1 cellular context compared by ENCODE assay signal in the genomic region with DNA sequence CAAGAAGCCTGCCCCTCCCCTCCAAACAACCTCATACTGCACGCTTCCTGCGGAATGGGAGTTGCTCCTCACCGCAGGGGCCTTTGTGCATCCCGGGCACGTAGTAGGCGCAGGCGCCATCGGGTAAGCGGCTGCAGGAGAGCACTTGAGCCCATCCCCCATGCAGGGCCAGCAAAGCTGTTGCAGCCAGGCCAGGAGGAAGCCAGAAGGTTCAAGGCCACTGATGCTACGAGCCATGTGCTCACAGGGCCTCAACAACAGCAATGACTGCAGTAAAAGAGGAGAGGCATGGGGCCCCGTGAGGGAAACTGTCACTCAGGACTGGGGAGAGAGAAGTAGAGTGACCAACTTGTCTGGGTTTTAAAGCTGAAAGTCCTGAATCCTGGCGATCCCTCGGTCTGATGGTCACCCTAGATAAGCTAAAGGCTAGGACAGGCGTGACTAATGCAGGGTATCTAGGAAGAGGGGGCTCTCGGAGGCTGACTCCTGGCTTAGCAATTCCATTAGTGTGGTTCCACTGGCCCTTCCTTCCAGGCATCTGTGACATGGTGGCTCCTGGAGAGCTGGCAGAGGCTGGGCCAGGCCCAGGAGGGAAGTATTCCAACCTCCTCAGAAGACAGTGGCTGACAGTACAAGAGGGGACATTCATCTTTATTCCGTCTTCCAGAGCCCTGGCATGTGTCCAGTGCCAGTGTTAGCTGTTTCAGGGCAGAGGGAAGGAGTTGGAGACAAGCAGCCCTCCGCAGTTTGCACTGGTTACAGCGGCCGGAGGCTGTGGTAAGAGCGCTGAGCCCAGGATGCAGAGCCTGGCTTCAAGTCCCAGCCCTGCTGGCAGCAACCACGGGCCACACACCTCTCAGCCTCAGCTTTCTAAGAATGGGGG.
A peak's percentile ranks its signal among the peaks of the same experiment; 100 is the strongest.
TF ChIP-seq lines count a peak whose summit lies in the region.

No MANE protein-coding gene starts in this region.

TF ChIP-seq in HepG2, 621 proteins besides CTCF, POLR2A, EP300 and RAD21 (continued from another document and continues in another):
- TF ChIP-seq, protein P1, sequence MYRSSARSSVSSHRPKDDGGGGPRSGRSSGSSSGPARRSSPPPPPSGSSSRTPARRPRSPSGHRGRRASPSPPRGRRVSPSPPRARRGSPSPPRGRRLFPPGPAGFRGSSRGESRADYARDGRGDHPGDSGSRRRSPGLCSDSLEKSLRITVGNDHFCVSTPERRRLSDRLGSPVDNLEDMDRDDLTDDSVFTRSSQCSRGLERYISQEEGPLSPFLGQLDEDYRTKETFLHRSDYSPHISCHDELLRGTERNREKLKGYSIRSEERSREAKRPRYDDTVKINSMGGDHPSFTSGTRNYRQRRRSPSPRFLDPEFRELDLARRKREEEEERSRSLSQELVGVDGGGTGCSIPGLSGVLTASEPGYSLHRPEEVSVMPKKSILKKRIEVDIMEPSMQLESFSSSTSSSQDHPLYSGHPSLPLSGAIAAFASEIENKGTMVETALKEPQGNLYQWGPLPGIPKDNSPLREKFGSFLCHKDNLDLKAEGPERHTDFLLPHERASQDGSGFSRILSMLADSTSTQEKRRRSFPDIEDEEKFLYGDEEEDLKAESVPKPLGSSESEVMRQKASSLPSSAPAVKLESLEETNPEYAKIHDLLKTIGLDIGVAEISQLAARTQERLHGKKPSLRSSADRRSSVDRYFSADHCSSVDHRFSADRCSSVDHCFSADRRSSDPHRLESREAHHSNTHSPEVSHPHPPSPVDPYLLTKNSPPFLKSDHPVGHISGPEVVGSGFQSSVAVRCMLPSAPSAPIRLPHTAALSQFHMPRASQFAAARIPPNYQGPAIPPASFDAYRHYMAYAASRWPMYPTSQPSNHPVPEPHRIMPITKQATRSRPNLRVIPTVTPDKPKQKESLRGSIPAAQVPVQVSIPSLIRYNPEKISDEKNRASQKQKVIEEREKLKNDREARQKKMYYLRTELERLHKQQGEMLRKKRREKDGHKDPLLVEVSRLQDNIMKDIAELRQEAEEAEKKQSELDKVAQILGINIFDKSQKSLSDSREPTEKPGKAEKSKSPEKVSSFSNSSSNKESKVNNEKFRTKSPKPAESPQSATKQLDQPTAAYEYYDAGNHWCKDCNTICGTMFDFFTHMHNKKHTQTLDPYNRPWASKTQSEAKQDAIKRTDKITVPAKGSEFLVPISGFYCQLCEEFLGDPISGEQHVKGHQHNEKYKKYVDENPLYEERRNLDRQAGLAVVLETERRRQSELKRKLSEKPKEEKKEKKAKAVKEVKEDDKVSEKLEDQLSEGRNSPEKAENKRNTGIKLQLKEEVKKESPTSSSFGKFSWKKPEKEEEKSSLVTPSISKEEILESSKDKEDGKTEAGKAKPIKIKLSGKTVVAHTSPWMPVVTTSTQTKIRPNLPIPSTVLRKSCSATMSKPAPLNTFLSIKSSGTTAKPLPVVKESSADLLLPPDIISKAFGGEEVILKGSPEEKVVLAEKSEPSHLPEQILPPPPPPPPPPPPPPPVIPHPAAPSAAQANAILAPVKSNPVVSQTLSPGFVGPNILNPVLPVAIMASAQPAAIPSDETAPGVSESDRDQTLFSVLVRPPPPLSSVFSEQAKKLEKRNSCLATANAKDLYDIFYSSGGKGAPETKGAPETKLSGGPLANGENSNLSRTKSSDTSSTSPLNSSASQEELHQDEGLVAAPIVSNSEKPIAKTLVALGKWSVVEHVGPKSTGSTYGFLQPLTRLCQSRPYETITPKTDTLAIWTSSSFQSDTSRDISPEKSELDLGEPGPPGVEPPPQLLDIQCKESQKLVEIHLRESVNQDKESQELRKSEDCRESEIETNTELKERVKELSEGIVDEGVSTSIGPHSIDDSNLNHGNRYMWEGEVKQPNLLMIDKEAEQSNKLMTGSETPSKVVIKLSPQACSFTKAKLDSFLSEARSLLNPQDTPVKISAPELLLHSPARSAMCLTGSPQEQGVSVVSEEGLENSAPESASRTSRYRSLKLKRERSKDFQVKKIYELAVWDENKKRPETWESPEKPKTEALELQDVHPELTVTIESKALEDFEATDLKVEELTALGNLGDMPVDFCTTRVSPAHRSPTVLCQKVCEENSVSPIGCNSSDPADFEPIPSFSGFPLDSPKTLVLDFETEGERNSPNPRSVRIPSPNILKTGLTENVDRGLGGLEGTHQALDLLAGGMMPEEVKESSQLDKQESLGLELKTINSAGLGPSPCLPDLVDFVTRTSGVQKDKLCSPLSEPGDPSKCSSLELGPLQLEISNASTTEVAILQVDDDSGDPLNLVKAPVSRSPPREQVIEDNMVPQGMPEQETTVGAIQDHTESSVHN (CRISPR knock-in tag; IDR thresholded peaks at IDR 0.05): peak; percentile 82
- TF ChIP-seq, protein P2, sequence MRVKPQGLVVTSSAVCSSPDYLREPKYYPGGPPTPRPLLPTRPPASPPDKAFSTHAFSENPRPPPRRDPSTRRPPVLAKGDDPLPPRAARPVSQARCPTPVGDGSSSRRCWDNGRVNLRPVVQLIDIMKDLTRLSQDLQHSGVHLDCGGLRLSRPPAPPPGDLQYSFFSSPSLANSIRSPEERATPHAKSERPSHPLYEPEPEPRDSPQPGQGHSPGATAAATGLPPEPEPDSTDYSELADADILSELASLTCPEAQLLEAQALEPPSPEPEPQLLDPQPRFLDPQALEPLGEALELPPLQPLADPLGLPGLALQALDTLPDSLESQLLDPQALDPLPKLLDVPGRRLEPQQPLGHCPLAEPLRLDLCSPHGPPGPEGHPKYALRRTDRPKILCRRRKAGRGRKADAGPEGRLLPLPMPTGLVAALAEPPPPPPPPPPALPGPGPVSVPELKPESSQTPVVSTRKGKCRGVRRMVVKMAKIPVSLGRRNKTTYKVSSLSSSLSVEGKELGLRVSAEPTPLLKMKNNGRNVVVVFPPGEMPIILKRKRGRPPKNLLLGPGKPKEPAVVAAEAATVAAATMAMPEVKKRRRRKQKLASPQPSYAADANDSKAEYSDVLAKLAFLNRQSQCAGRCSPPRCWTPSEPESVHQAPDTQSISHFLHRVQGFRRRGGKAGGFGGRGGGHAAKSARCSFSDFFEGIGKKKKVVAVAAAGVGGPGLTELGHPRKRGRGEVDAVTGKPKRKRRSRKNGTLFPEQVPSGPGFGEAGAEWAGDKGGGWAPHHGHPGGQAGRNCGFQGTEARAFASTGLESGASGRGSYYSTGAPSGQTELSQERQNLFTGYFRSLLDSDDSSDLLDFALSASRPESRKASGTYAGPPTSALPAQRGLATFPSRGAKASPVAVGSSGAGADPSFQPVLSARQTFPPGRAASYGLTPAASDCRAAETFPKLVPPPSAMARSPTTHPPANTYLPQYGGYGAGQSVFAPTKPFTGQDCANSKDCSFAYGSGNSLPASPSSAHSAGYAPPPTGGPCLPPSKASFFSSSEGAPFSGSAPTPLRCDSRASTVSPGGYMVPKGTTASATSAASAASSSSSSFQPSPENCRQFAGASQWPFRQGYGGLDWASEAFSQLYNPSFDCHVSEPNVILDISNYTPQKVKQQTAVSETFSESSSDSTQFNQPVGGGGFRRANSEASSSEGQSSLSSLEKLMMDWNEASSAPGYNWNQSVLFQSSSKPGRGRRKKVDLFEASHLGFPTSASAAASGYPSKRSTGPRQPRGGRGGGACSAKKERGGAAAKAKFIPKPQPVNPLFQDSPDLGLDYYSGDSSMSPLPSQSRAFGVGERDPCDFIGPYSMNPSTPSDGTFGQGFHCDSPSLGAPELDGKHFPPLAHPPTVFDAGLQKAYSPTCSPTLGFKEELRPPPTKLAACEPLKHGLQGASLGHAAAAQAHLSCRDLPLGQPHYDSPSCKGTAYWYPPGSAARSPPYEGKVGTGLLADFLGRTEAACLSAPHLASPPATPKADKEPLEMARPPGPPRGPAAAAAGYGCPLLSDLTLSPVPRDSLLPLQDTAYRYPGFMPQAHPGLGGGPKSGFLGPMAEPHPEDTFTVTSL (CRISPR knock-in tag; IDR thresholded peaks at IDR 0.05; ENCODE audit: borderline replicate concordance): peak; percentile 69
- TF ChIP-seq ZNF331 (CRISPR knock-in tag; IDR thresholded peaks at IDR 0.05) (peak; percentile 96), ZNF484 (CRISPR knock-in tag; IDR thresholded peaks at IDR 0.05; ENCODE audit: borderline replicate concordance, low read depth) (no peak; the same call in 1 of the 2 replicates), YEATS2 (CRISPR knock-in tag; IDR thresholded peaks at IDR 0.05; ENCODE audit: borderline replicate concordance) (peak; percentile 69; the same call in 1 of the 2 replicates), PTBP1 (IDR thresholded peaks at IDR 0.05; ENCODE audit: low read depth, low read length, poor library complexity, severe bottlenecking) (peak; percentile 78), MATR3 (CRISPR knock-in tag; IDR thresholded peaks at IDR 0.05) (no peak), RNF2 (conservative IDR thresholded peaks at IDR 0.05; ENCODE audit: low read depth) (peak; percentile 94), ARNT (IDR thresholded peaks at IDR 0.05) (no peak), FUBP1 (CRISPR knock-in tag; IDR thresholded peaks at IDR 0.05; ENCODE audit: borderline replicate concordance) (peak; percentile 75; the same call in 1 of the 2 replicates), DDIT3 (CRISPR knock-in tag; IDR thresholded peaks at IDR 0.05) (no peak), TEAD2 (CRISPR knock-in tag; IDR thresholded peaks at IDR 0.05) (0 out of 2 replicates have a peak, but pooled peaks have one; percentile 72), ZNF577 (CRISPR knock-in tag; IDR thresholded peaks at IDR 0.05; ENCODE audit: borderline replicate concordance, low read depth) (no peak), PHB2 (IDR thresholded peaks at IDR 0.05; ENCODE audit: partially characterized antibody) (no peak), ZNF451 (CRISPR knock-in tag; IDR thresholded peaks at IDR 0.05) (peak; percentile 88), TP53 (CRISPR knock-in tag; conservative IDR thresholded peaks at IDR 0.05) (peak; percentile 75; the same call in 1 of the 2 replicates), ZNF468 (CRISPR knock-in tag; IDR thresholded peaks at IDR 0.05) (no peak), SIN3B (IDR thresholded peaks at IDR 0.05; ENCODE audit: low read length) (no peak), ZNF543 (CRISPR knock-in tag; IDR thresholded peaks at IDR 0.05) (peak; percentile 81; the same call in 1 of the 2 replicates), FOXP1 (IDR thresholded peaks at IDR 0.05) (no peak), FOXP1 (CRISPR knock-in tag; IDR thresholded peaks at IDR 0.05) (peak; percentile 82), YEATS4 (CRISPR knock-in tag; IDR thresholded peaks at IDR 0.05; ENCODE audit: borderline replicate concordance) (peak; percentile 96), THAP11 (CRISPR knock-in tag; IDR thresholded peaks at IDR 0.05) (peak; percentile 79), SIX1 (CRISPR knock-in tag; IDR thresholded peaks at IDR 0.05; ENCODE audit: borderline replicate concordance) (peak; percentile 66; the same call in 1 of the 2 replicates), HMG20B (CRISPR knock-in tag; conservative IDR thresholded peaks at IDR 0.05) (peak; percentile 54; the same call in 1 of the 2 replicates), JARID2 (CRISPR knock-in tag; IDR thresholded peaks at IDR 0.05; ENCODE audit: insufficient replicate concordance) (no peak)
- TF ChIP-seq, protein P3, sequence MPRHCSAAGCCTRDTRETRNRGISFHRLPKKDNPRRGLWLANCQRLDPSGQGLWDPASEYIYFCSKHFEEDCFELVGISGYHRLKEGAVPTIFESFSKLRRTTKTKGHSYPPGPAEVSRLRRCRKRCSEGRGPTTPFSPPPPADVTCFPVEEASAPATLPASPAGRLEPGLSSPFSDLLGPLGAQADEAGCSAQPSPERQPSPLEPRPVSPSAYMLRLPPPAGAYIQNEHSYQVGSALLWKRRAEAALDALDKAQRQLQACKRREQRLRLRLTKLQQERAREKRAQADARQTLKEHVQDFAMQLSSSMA (CRISPR knock-in tag; IDR thresholded peaks at IDR 0.05): peak; percentile 83
- TF ChIP-seq, protein P4, sequence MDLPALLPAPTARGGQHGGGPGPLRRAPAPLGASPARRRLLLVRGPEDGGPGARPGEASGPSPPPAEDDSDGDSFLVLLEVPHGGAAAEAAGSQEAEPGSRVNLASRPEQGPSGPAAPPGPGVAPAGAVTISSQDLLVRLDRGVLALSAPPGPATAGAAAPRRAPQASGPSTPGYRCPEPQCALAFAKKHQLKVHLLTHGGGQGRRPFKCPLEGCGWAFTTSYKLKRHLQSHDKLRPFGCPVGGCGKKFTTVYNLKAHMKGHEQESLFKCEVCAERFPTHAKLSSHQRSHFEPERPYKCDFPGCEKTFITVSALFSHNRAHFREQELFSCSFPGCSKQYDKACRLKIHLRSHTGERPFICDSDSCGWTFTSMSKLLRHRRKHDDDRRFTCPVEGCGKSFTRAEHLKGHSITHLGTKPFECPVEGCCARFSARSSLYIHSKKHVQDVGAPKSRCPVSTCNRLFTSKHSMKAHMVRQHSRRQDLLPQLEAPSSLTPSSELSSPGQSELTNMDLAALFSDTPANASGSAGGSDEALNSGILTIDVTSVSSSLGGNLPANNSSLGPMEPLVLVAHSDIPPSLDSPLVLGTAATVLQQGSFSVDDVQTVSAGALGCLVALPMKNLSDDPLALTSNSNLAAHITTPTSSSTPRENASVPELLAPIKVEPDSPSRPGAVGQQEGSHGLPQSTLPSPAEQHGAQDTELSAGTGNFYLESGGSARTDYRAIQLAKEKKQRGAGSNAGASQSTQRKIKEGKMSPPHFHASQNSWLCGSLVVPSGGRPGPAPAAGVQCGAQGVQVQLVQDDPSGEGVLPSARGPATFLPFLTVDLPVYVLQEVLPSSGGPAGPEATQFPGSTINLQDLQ (CRISPR knock-in tag; IDR thresholded peaks at IDR 0.05): no peak
- TF ChIP-seq, protein P5, sequence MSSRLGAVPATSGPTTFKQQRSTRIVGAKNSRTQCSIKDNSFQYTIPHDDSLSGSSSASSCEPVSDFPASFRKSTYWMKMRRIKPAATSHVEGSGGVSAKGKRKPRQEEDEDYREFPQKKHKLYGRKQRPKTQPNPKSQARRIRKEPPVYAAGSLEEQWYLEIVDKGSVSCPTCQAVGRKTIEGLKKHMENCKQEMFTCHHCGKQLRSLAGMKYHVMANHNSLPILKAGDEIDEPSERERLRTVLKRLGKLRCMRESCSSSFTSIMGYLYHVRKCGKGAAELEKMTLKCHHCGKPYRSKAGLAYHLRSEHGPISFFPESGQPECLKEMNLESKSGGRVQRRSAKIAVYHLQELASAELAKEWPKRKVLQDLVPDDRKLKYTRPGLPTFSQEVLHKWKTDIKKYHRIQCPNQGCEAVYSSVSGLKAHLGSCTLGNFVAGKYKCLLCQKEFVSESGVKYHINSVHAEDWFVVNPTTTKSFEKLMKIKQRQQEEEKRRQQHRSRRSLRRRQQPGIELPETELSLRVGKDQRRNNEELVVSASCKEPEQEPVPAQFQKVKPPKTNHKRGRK (CRISPR knock-in tag; IDR thresholded peaks at IDR 0.05): no peak; the same call in 1 of the 2 replicates
